Comparison of ENCODE assay signal across 8 cellular contexts in the genomic region with DNA sequence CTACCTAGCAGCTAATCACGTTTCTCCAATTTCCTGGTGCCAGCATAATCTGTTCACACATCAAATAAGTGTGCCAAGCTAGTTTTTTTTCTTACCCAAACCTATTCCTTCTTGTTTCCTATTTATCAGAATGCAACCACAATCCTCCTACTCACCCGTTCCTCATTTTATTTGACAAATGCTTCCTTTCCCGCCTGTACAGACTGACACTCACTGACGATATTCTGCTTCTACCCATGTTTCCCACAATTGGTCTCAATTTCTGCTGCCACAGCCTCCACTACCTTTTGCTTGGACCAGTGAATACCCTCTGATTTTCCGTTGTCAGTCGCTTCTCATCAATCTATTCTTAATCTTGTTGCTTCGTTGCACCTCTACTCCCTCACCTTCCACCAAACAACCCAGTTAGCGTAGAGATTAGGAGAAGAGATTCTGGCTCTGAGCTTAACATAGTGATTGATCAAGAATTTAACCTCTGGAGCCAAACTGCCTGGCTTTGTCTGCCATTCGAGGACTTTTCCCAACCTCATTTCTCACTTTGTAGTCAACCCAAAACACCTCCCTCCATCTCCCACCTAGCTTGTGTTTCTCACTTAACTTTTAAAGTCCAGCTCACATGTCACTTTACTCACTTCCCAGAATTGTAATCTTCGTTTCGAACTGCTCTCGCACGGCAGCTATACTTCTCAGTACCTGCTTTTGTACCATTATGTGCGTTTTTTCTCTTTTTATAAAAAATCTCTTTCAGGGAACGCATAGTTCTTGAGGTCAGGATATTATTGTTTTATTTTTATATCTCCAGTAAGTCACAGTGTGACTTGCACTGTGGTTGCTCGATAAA. TPM values are rescaled to one million over a fixed set of nuclear protein-coding genes. Genes with fewer than 3 reads are reported as not detected.
DNase-seq lines count a peak whose midpoint lies in the region; ATAC-seq and TF ChIP-seq lines count a peak whose summit lies in the region.

No MANE protein-coding gene starts in this region.

- peak; percentile 31 for ATAC-seq in GM18867 (IDR thresholded peaks at IDR 0.05; ENCODE audit: unreplicated experiment)
- ATAC-seq in HG03060 (IDR thresholded peaks at IDR 0.05; ENCODE audit: low read depth, unreplicated experiment), result peak; percentile 16

- peak overlapping the region in 6 of 7 donors; percentile 53 to 79 (median 58) for H3K27ac Mint-ChIP-seq in CD4-positive, alpha-beta memory T cell

- intact Hi-C loops in CD4-positive, alpha-beta memory T cell (cut with micrococcal nuclease), result loop anchor here (2.0 to 10.0 kb wide), 9 partner anchors 25 to 1599 kb away; partner anchors contain the start of genes FKTN, NIPSNAP3A, RAD23B and SLC44A1

- no peaks in the 10 kb centered on the region for H3K9me3 Mint-ChIP-seq in CD4-positive, alpha-beta memory T cell

- peaks cover 5% of the 10 kb centered on the region; the same call in 1 of the 2 replicates for H4K20me1 ChIP-seq in OCI-LY3 (ENCODE audit: insufficient read depth, low read length)

- H3K27me3 Mint-ChIP-seq in CD4-positive, alpha-beta memory T cell, result peaks cover 7 to 22% of the 10 kb centered on the region in 2 donors

- H3K4me3 ChIP-seq in CD4-positive, alpha-beta memory T cell (ENCODE audit: low read length in 2 of 2), result peak overlapping the region; percentile 50 to 59
- peak overlapping the region; percentile 87 for H3K4me3 ChIP-seq in OCI-LY3 (ENCODE audit: low read length)
- H3K4me3 ChIP-seq in choroid plexus epithelial cell (ENCODE audit: low read depth, low read length), result peak overlapping the region; percentile 86
- H3K4me3 ChIP-seq in mucosa of stomach (ENCODE audit: low read length), result peak overlapping the region; percentile 11

- H3K79me2 ChIP-seq in OCI-LY3 (ENCODE audit: low read length), result peaks cover 24% of the 10 kb centered on the region

- peak overlapping the region; percentile 80 to 94 (median 88) for H3K4me3 Mint-ChIP-seq in CD4-positive, alpha-beta memory T cell

- peaks cover 14 to 27% (median 21%) of the 10 kb centered on the region in 4 donors for H3K4me1 Mint-ChIP-seq in CD4-positive, alpha-beta memory T cell

- POLR2A ChIA-PET in CD4-positive, alpha-beta memory T cell (lab: Charles Lee; ENCODE audit: partially characterized antibody), result interaction anchor here (1.4 kb wide), 2 partner anchors 14 to 946 kb away, joined by 4 to 5 read pairs; partner anchors contain the start of gene NIPSNAP3A

- peak overlapping the region; percentile 100 for H3K4me2 ChIP-seq in OCI-LY3 (ENCODE audit: low read length)

- TF ChIP-seq CTCF in OCI-LY3 (IDR thresholded peaks at IDR 0.05; ENCODE audit: low read depth, low read length) (no peak), choroid plexus epithelial cell (conservative IDR thresholded peaks at IDR 0.05; ENCODE audit: low read depth, low read length) (no peak)

- no peaks in the 10 kb centered on the region for H3K36me3 ChIP-seq in CD4-positive, alpha-beta memory T cell (ENCODE audit: insufficient read depth, low read length)
- no peaks in the 10 kb centered on the region for H3K36me3 ChIP-seq in OCI-LY3 (replicated peaks; ENCODE audit: low read depth, low read length)
- no peaks in the 10 kb centered on the region for H3K36me3 ChIP-seq in mucosa of stomach (ENCODE audit: control insufficient read depth, insufficient read depth, low read length)

- peaks cover 20% of the 10 kb centered on the region for H3K4me1 ChIP-seq in CD4-positive, alpha-beta memory T cell (ENCODE audit: insufficient read depth, low read length)
- peaks cover 15% of the 10 kb centered on the region for H3K4me1 ChIP-seq in OCI-LY3 (ENCODE audit: low read length)
- no peaks in the 10 kb centered on the region for H3K4me1 ChIP-seq in mucosa of stomach (ENCODE audit: control insufficient read depth, insufficient read depth, low read length)

- DNase-seq in CD4-positive, alpha-beta memory T cell, result peak in 4 of 5 donors; percentile 7 to 33 (median 19)
- DNase-seq in choroid plexus epithelial cell (ENCODE audit: low read depth), result no peak
- no peak for DNase-seq in NCI-H774 (lab: John Stamatoyannopoulos, UW)
- no peak for DNase-seq in NCI-H2081 treated with DMSO at 0.1 percent for 48 hours (lab: John Stamatoyannopoulos, UW)

- no peaks in the 10 kb centered on the region for H3K9me3 ChIP-seq in CD4-positive, alpha-beta memory T cell (ENCODE audit: control insufficient read depth in 1 of 2, low read length in 2 of 2)
- H3K9me3 ChIP-seq in OCI-LY3 (ENCODE audit: insufficient read depth, low read length) (no peaks in the 10 kb centered on the region), mucosa of stomach (ENCODE audit: control insufficient read depth, low read length) (no peaks in the 10 kb centered on the region)

- H2AFZ ChIP-seq in OCI-LY3 (ENCODE audit: low read depth, low read length), result peak overlapping the region; percentile 66

- H3K9ac ChIP-seq in OCI-LY3 (ENCODE audit: low read length) (peak overlapping the region; percentile 58), mucosa of stomach (ENCODE audit: low read length) (no peak overlapping the region)

- peak overlapping the region; percentile 37 for H3K27ac ChIP-seq in CD4-positive, alpha-beta memory T cell (ENCODE audit: low read depth, low read length)
- H3K27ac ChIP-seq in OCI-LY3 (ENCODE audit: low read length), result no peak overlapping the region

- H3K36me3 Mint-ChIP-seq in CD4-positive, alpha-beta memory T cell, result peaks cover 0 to 7% of the 10 kb centered on the region in 2 donors

- CTCF ChIA-PET in CD4-positive, alpha-beta memory T cell (lab: Charles Lee; ENCODE audit: partially characterized antibody), result interaction anchor here (0.6 to 3.2 kb wide), 5 partner anchors 21 to 752 kb away, joined by 3 to 12 read pairs (median 3); no protein-coding TSS in a partner anchor

- peaks cover 11% of the 10 kb centered on the region for H3K27me3 ChIP-seq in CD4-positive, alpha-beta memory T cell (ENCODE audit: insufficient read depth, low read length)
- H3K27me3 ChIP-seq in OCI-LY3 (ENCODE audit: low read depth, low read length), result peaks cover 14% of the 10 kb centered on the region
- H3K27me3 ChIP-seq in mucosa of stomach (ENCODE audit: control insufficient read depth, insufficient read depth, low read length), result no peaks in the 10 kb centered on the region

RNA-seq across cellular contexts. Expression of gene TMEM38B, which starts 0.7 kb away (rescaled TPM):
- total RNA-seq in CD4-positive, alpha-beta memory T cell, result 10 to 100 TPM; 13.4 to 16.6 TPM
- 10 to 100 TPM; 18.0 to 23.3 TPM for polyA plus RNA-seq in CD4-positive, alpha-beta memory T cell

RNA-seq across cellular contexts. Expression of gene TAL2, which starts 31.4 kb away (rescaled TPM):
- total RNA-seq in CD4-positive, alpha-beta memory T cell, result not detected
- not detected for polyA plus RNA-seq in CD4-positive, alpha-beta memory T cell

Comparison
In these comparisons a context has a peak if more than half of its experiments do, and no peak if none do; other contexts are left out.
1. DNase-seq: peak in CD4-positive, alpha-beta memory T cell (4 of 5); none in choroid plexus epithelial cell (single experiment), NCI-H774 (single experiment) and NCI-H2081 treated with DMSO at 0.1 percent for 48 hours (single experiment).
2. H3K4me3 ChIP-seq: peak in every context shown above with its lines; median percentile 87 in OCI-LY3; 86 in choroid plexus epithelial cell; 54 in CD4-positive, alpha-beta memory T cell; 11 in mucosa of stomach.